Comparison of ENCODE assay signal across 8 cellular contexts in the genomic region with DNA sequence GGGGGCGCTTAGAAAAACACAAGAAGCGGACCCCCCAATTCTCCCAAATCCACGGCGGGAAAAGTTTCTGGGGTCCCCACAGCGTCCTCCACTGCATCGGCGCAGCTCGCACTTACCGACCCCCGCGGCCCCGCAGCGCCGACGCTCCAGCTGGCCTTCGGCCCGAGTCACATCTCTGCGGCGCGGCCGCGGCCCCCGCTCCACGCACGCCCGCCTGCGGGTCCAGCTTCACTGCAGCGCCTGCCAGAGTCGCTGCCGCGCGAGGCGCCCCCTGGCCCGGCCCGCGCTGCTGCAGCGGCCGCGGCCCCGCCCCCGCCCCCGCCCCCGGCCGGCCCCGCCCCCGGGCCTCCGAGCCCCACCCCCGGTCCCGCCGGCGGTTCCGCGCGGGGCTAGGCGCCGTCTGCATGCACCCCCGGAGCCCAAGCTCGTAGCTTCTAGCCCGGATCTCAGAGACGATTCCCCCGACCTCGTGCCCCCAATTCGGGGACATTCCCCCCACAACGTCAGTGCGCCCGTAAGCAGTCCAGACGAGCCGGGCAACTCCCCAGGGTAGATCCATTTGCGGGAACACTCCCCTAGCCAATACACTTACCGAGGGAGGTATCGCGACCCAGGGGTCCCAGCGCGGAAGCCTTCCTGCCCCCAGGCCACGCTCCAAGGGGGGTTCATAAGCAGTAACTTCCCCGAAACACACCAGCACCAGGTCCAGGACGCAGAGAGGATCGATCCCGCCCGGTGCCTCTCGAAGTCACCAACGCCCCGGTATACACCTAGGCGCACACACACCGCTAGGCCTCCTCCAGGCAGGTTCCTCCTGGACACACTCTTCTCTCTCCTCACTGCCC. TPM values are rescaled to one million over a fixed set of nuclear protein-coding genes. Genes with fewer than 3 reads are reported as not detected.
DNase-seq lines count a peak whose midpoint lies in the region; ATAC-seq, FAIRE-seq and TF ChIP-seq lines count a peak whose summit lies in the region.

A gene with protein sequence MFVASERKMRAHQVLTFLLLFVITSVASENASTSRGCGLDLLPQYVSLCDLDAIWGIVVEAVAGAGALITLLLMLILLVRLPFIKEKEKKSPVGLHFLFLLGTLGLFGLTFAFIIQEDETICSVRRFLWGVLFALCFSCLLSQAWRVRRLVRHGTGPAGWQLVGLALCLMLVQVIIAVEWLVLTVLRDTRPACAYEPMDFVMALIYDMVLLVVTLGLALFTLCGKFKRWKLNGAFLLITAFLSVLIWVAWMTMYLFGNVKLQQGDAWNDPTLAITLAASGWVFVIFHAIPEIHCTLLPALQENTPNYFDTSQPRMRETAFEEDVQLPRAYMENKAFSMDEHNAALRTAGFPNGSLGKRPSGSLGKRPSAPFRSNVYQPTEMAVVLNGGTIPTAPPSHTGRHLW (minus strand): TSS at position 238 of the 845 bp plus-strand sequence. CDS start 12,003 bp downstream, outside the sequence.

- FAIRE-seq in bronchial epithelial cell (lab: Jason Lieb, UNC): no peak

- peak within 1 kb of the TSS; percentile 99 for H3K4me2 ChIP-seq in BLaER1
- peak within 1 kb of the TSS; percentile 97 for H3K4me2 ChIP-seq in skeletal muscle satellite cell (ENCODE audit: low read length)

- ATAC-seq in GM21381 (IDR thresholded peaks at IDR 0.05; ENCODE audit: unreplicated experiment) (no peak), GM18868 (IDR thresholded peaks at IDR 0.05; ENCODE audit: unreplicated experiment) (no peak)

- peak; percentile 6 for TF ChIP-seq CTCF in bronchial epithelial cell (IDR thresholded peaks at IDR 0.05; ENCODE audit: insufficient read depth, low read length, severe bottlenecking)

- peak within 1 kb of the TSS; percentile 69 for H3K4me3 ChIP-seq in BLaER1
- peak within 1 kb of the TSS; percentile 47 for H3K4me3 ChIP-seq in bronchial epithelial cell (ENCODE audit: low read depth, low read length)
- H3K4me3 ChIP-seq in skeletal muscle satellite cell (ENCODE audit: low read length): peak within 1 kb of the TSS; percentile 79

- H3K27me3 ChIP-seq in BLaER1 (peaks cover 47% of the 10 kb centered on the region), bronchial epithelial cell (ENCODE audit: control insufficient read depth, insufficient read depth, low read length) (peaks cover 17% of the 10 kb centered on the region), skeletal muscle satellite cell (ENCODE audit: control insufficient read depth, insufficient read depth, low read length) (peaks cover 14% of the 10 kb centered on the region)

- H4K20me1 ChIP-seq in BLaER1: peaks cover 31% of the 10 kb centered on the region

- H3K27ac ChIP-seq in BLaER1: no peak within 1 kb of the TSS

- peak; percentile 71 for DNase-seq in HuH-7 (ENCODE audit: low spot score)
- peak; percentile 43 for DNase-seq in UCSD-AML1 (lab: John Stamatoyannopoulos, UW; ENCODE audit: unreplicated experiment)
- DNase-seq in bronchial epithelial cell (ENCODE audit: low read depth): peak; percentile 8
- peak; percentile 44 for DNase-seq in iris pigment epithelial cell (ENCODE audit: low read depth)

- H3K9ac ChIP-seq in BLaER1 (peak within 1 kb of the TSS; percentile 67; the same call in 1 of the 2 replicates), skeletal muscle satellite cell (ENCODE audit: low read depth, low read length) (peak within 1 kb of the TSS; percentile 74)

- H3K36me3 ChIP-seq in BLaER1 (no peaks in the 10 kb centered on the region), bronchial epithelial cell (ENCODE audit: control insufficient read depth, insufficient read depth, low read length) (no peaks in the 10 kb centered on the region), skeletal muscle satellite cell (ENCODE audit: insufficient read depth, low read length) (no peaks in the 10 kb centered on the region)

- no peaks in the 10 kb centered on the region for H3K9me3 ChIP-seq in BLaER1
- H3K9me3 ChIP-seq in skeletal muscle satellite cell (replicated peaks; ENCODE audit: low read length): no peaks in the 10 kb centered on the region

- H3K4me1 ChIP-seq in BLaER1: peaks cover 20% of the 10 kb centered on the region
- peaks cover 8% of the 10 kb centered on the region for H3K4me1 ChIP-seq in skeletal muscle satellite cell (ENCODE audit: control insufficient read depth, insufficient read depth, low read length)

RNA-seq across cellular contexts. Expression of the gene that starts here (rescaled TPM):
- under 0.01 TPM in 2 replicates for total RNA-seq in bronchial epithelial cell
- total RNA-seq in skeletal muscle satellite cell (2012; rRNA removed): under 0.01 and 5.0 TPM in 2 replicates

Comparison
In these comparisons a context has a peak if more than half of its experiments do, and no peak if none do; other contexts are left out.
1. Peak in DNase-seq and H3K4me3 ChIP-seq in bronchial epithelial cell; RNA of the gene not detected or under 1 TPM.
2. DNase-seq: peak in every context shown above with its lines; median percentile 71 in HuH-7; 44 in iris pigment epithelial cell; 43 in UCSD-AML1; 8 in bronchial epithelial cell.